Comparison of ENCODE assay signal across 29 cellular contexts in the genomic region with DNA sequence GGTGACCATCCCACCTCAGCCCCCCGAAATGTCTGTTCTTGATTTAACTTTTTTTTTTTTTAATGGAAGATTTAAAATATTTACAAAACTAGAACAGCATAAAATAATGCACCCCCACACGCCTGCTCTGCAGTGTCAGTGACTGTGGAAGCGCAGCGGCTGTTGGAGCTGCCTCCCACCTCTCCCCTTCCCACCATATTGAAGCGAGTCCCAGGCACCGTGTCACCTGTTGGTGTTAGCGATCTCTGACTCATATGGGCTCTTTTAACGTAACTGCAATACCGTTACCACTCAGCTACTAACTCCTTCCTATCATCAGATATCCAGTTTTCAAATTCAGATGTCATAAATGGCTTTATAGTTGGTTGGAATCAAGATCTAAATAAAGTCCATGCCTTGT.
"Had no signal": no experiment of that assay in that cellular context is flagged by ENCODE, and none has a peak within 500 bp of the region (broad histone marks: within the 10 kb centered on the region; RNA-seq: fewer than 3 reads in every experiment).

No MANE protein-coding gene starts in this region.

- H3K9me3 ChIP-seq: MG63, SJCRH30 had no signal

- H3K4me3 ChIP-seq: MG63, SJCRH30, SK-N-MC had no signal

- ATAC-seq: activated CD4-positive, alpha-beta T cell treated with anti-CD3 and anti-CD28 coated beads for 36 hours; activated CD8-positive, alpha-beta T cell treated with anti-CD3 and anti-CD28 coated beads for 36 hours; activated naive CD8-positive, alpha-beta T cell treated with anti-CD3 and anti-CD28 coated beads, Interleukin-2, amount 50 U/mL, for 24 hours; Panc1 had no signal

- H3K27ac Mint-ChIP-seq: activated CD4-positive, alpha-beta T cell treated with anti-CD3 and anti-CD28 coated beads for 36 hours; activated CD8-positive, alpha-beta T cell treated with anti-CD3 and anti-CD28 coated beads for 36 hours; activated naive CD4-positive, alpha-beta T cell treated with anti-CD3 and anti-CD28 coated beads, Interleukin-2, amount 10 ng/mL, durations not matched to agents 7 days and 5 days; activated naive CD8-positive, alpha-beta T cell; activated naive CD8-positive, alpha-beta T cell treated with anti-CD3 and anti-CD28 coated beads, Interleukin-2, amount 50 U/mL, for 24 hours; activated T-helper 1 cell treated with anti-CD3 and anti-CD28 coated beads, Interleukin-12 subunit alpha, Interleukin-12 subunit beta, Interleukin-2, Interleukin-4 antibody, amounts not matched to agents 30 ng/mL and 10 ng/mL and 1 ng/mL, durations not matched to agents 14 hours and 24 hours and 36 hours had no signal

- H3K27me3 Mint-ChIP-seq: activated CD4-positive, alpha-beta T cell treated with anti-CD3 and anti-CD28 coated beads for 36 hours; activated CD8-positive, alpha-beta T cell treated with anti-CD3 and anti-CD28 coated beads for 36 hours; activated naive CD4-positive, alpha-beta T cell treated with anti-CD3 and anti-CD28 coated beads, Interleukin-2, amount 10 ng/mL, durations not matched to agents 7 days and 5 days; activated naive CD8-positive, alpha-beta T cell; activated naive CD8-positive, alpha-beta T cell treated with anti-CD3 and anti-CD28 coated beads, Interleukin-2, amount 50 U/mL, for 24 hours; brain had no signal

- H3K36me3 ChIP-seq: MG63 had no signal

- DNase-seq: activated CD4-positive, alpha-beta T cell treated with anti-CD3 and anti-CD28 coated beads for 36 hours; activated CD4-positive, alpha-beta T cell treated with anti-CD3 and anti-CD28 coated beads, Interleukin-2, amount 50 U/mL, for 1 hour; activated CD8-positive, alpha-beta T cell treated with anti-CD3 and anti-CD28 coated beads for 36 hours; activated effector memory CD4-positive, alpha-beta T cell treated with Interleukin-2 at 50 U/mL for 16 hours; activated naive CD4-positive, alpha-beta T cell treated with anti-CD3 and anti-CD28 coated beads, Interleukin-2, amount 10 ng/mL, durations not matched to agents 7 days and 5 days; activated naive CD8-positive, alpha-beta T cell treated with anti-CD3 and anti-CD28 coated beads, Interleukin-2, amount 50 U/mL, for 24 hours; activated T-cell treated with anti-CD3 and anti-CD28 coated beads, Interleukin-2, amount 50 U/mL, for 1 hour; central memory CD4-positive, alpha-beta T cell; Kasumi-1; KG1; MG63; NCI-H1048; NCI-H1105 treated with DMSO at 0.1 percent for 48 hours; NCI-H1436; NCI-H1694; NCI-H1930; NCI-H2081 treated with DMSO at 0.1 percent for 48 hours; NCI-H226; NCI-H446 treated with DMSO at 0.1 percent for 48 hours; NCI-H524; SHP77; SJCRH30; T1000; WERI-Rb-1 had no signal

- H3K9me3 Mint-ChIP-seq: activated CD8-positive, alpha-beta T cell treated with anti-CD3 and anti-CD28 coated beads for 36 hours; activated naive CD4-positive, alpha-beta T cell treated with anti-CD3 and anti-CD28 coated beads, Interleukin-2, amount 10 ng/mL, durations not matched to agents 7 days and 5 days; activated naive CD8-positive, alpha-beta T cell treated with anti-CD3 and anti-CD28 coated beads, Interleukin-2, amount 50 U/mL, for 24 hours; brain had no signal

- H3K27ac ChIP-seq: SJCRH30, SK-N-MC, WERI-Rb-1 had no signal

- H3K4me1 Mint-ChIP-seq: activated CD4-positive, alpha-beta T cell treated with anti-CD3 and anti-CD28 coated beads for 36 hours; activated naive CD4-positive, alpha-beta T cell treated with anti-CD3 and anti-CD28 coated beads, Interleukin-2, amount 10 ng/mL, durations not matched to agents 7 days and 5 days; activated naive CD8-positive, alpha-beta T cell treated with anti-CD3 and anti-CD28 coated beads, Interleukin-2, amount 50 U/mL, for 24 hours; brain had no signal

- H3K27me3 ChIP-seq: MG63, SJCRH30 had no signal

- H3K4me3 Mint-ChIP-seq: activated CD4-positive, alpha-beta T cell treated with anti-CD3 and anti-CD28 coated beads for 36 hours; activated CD8-positive, alpha-beta T cell treated with anti-CD3 and anti-CD28 coated beads for 36 hours; activated naive CD4-positive, alpha-beta T cell treated with anti-CD3 and anti-CD28 coated beads, Interleukin-2, amount 10 ng/mL, durations not matched to agents 7 days and 5 days; activated naive CD8-positive, alpha-beta T cell; activated naive CD8-positive, alpha-beta T cell treated with anti-CD3 and anti-CD28 coated beads, Interleukin-2, amount 50 U/mL, for 24 hours; activated T-helper 1 cell treated with anti-CD3 and anti-CD28 coated beads, Interleukin-12 subunit alpha, Interleukin-12 subunit beta, Interleukin-2, Interleukin-4 antibody, amounts not matched to agents 30 ng/mL and 10 ng/mL and 1 ng/mL, durations not matched to agents 14 hours and 24 hours and 36 hours; brain had no signal

- H3K4me1 ChIP-seq: SJCRH30 had no signal
